25 cellular contexts compared by ENCODE assay signal in the genomic region with DNA sequence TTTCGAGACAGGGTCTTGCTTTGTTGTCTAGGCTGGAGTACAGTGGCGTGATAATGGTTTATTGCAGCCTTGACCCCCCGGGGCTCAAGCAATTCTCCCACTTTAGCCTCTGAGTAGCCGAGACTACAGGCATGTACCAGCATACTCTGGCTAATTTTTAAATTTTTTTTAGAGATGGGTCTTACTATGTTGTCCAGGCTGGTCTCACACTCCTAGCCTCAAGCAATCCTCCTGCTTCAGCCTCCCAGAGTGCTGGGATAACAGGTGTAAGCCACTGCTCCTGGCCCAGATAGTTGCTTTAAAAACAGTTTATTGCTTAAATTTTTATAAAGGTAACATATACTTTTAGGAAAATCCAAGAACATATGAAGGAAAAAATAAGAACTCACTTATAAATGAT. TPM values are rescaled to one million over a fixed set of nuclear protein-coding genes. Genes with fewer than 3 reads are reported as not detected.
"Had no signal": no experiment of that assay in that cellular context is flagged by ENCODE, and none has a peak within 500 bp of the region (broad histone marks: within the 10 kb centered on the region; RNA-seq: fewer than 3 reads in every experiment).

No MANE protein-coding gene starts in this region.

- DNase-seq: foreskin melanocyte; left colon; left ventricle myocardium superior; mesenchymal stem cell; naive thymus-derived CD4-positive, alpha-beta T cell; nephron progenitor cell; sigmoid colon; stimulated activated CD4-positive, alpha-beta T cell treated with anti-CD3 and anti-CD28 coated beads, Interleukin-12 subunit alpha, Interleukin-12 subunit beta, amount 100 ng/mL, for 4 hours; stimulated activated naive CD4-positive, alpha-beta T cell; substantia nigra; thyroid gland had no signal

- H2AFZ ChIP-seq: hepatocyte had no signal

- H3K4me3 ChIP-seq: hepatocyte, lung, right atrium auricular region, sigmoid colon, skin epidermis, stomach, thyroid gland, upper lobe of right lung, vagina had no signal

- H3K4me1 ChIP-seq: right atrium auricular region, thyroid gland, upper lobe of right lung had no signal

- H3K9me3 Mint-ChIP-seq: dendritic cell treated with granulocyte-macrophage colony-stimulating factor and Interleukin-4, amounts not matched to agents 40 ng/mL and 50 ng/mL, for 4 days had no signal

- H3K27me3 ChIP-seq: hepatocyte, right atrium auricular region, sigmoid colon, stomach, thyroid gland, upper lobe of right lung, vagina had no signal

- H3K36me3 ChIP-seq: right atrium auricular region, sigmoid colon, stomach, thyroid gland, upper lobe of right lung, vagina had no signal

- H3K4me2 ChIP-seq: hepatocyte had no signal

- H3K9me3 ChIP-seq: right atrium auricular region, sigmoid colon, stomach, thyroid gland, upper lobe of right lung, vagina had no signal

- H3K4me3 Mint-ChIP-seq: dendritic cell treated with granulocyte-macrophage colony-stimulating factor and Interleukin-4, amounts not matched to agents 40 ng/mL and 50 ng/mL, for 4 days; naive thymus-derived CD4-positive, alpha-beta T cell; nephron progenitor cell had no signal

- H3K79me2 ChIP-seq: hepatocyte had no signal

- FAIRE-seq: colon, endothelial cell of umbilical vein had no signal

- H3K27ac Mint-ChIP-seq: dendritic cell treated with granulocyte-macrophage colony-stimulating factor and Interleukin-4, amounts not matched to agents 40 ng/mL and 50 ng/mL, for 4 days; nephron progenitor cell had no signal

- H3K27ac ChIP-seq: hepatocyte, right atrium auricular region, sigmoid colon, skin epidermis, stomach, thyroid gland, upper lobe of right lung, vagina had no signal

RNA-seq across cellular contexts. Expression of a gene that starts 26.3 kb away (rescaled TPM):
- total RNA-seq: left ventricle myocardium superior had no signal

RNA-seq across cellular contexts. Expression of a gene that starts 40.8 kb away (rescaled TPM):
- total RNA-seq: endothelial cell of umbilical vein; hepatocyte; kidney epithelial cell; left colon; left ventricle myocardium superior; mononuclear cell; naive thymus-derived CD4-positive, alpha-beta T cell; omental fat pad; right atrium auricular region; sigmoid colon; stomach; thyroid gland; upper lobe of right lung; vagina had no signal
- polyA plus RNA-seq: endothelial cell of umbilical vein; esophagus; hepatocyte; naive thymus-derived CD4-positive, alpha-beta T cell; sigmoid colon; stomach had no signal
